Comparison of ENCODE assay signal across 9 cellular contexts in genomic region chr16:3690991-3691720, GRCh38. TPM values are rescaled to one million over a fixed set of nuclear protein-coding genes. Genes with fewer than 3 reads are reported as not detected.
DNase-seq lines count a peak whose midpoint lies in the region; ATAC-seq and TF ChIP-seq lines count a peak whose summit lies in the region.
"Had no signal": no experiment of that assay in that cellular context is flagged by ENCODE, and none has a peak within 500 bp of the region (broad histone marks: within the 10 kb centered on the region; RNA-seq: fewer than 3 reads in every experiment).

No MANE protein-coding gene starts in this region.

- no peak overlapping the region for H3K27ac Mint-ChIP-seq in activated CD8-positive, alpha-beta T cell treated with anti-CD3 and anti-CD28 coated beads for 36 hours

- H3K79me2 ChIP-seq in MM.1S (ENCODE audit: low read length): peaks cover 15% of the 10 kb centered on the region

- peak; percentile 21 for ATAC-seq in activated CD8-positive, alpha-beta T cell treated with anti-CD3 and anti-CD28 coated beads for 36 hours
- ATAC-seq in heart right ventricle (peak in 4 of 8 donors; percentile 11 to 19 (median 14)), GM18873 (IDR thresholded peaks at IDR 0.05; ENCODE audit: low FRiP score, unreplicated experiment) (no peak), GM19397 (IDR thresholded peaks at IDR 0.05; ENCODE audit: unreplicated experiment) (no peak)

- H3K9me3 ChIP-seq in heart right ventricle: no peaks in the 10 kb centered on the region
- H3K9me3 ChIP-seq in skeletal muscle tissue (ENCODE audit: control insufficient read depth in 3 of 3, low read length in 3 of 3): no peaks in the 10 kb centered on the region
- no peaks in the 10 kb centered on the region for H3K9me3 ChIP-seq in MM.1S (replicated peaks; ENCODE audit: insufficient read depth, low read length)

- peaks cover 45% of the 10 kb centered on the region for H3K36me3 Mint-ChIP-seq in activated CD8-positive, alpha-beta T cell treated with anti-CD3 and anti-CD28 coated beads for 36 hours (ENCODE audit: low read depth)

- H3F3A ChIP-seq in MM.1S (ENCODE audit: insufficient read depth, low read length): no peaks in the 10 kb centered on the region

- H3K27me3 ChIP-seq in heart right ventricle: no peaks in the 10 kb centered on the region
- H3K27me3 ChIP-seq in skeletal muscle tissue (ENCODE audit: control insufficient read depth in 3 of 3, insufficient read depth in 3 of 3, low read length in 3 of 3): no peaks in the 10 kb centered on the region
- no peaks in the 10 kb centered on the region for H3K27me3 ChIP-seq in MM.1S (replicated peaks; ENCODE audit: insufficient read depth, low read length)

- DNase-seq in GM04503 (ENCODE audit: low read depth): peak; percentile 24
- peak; percentile 16 for DNase-seq in activated CD8-positive, alpha-beta T cell treated with anti-CD3 and anti-CD28 coated beads for 36 hours
- DNase-seq in heart right ventricle: no peak
- no peak for DNase-seq in MM.1S
- DNase-seq in NCI-H69 (lab: John Stamatoyannopoulos, UW): no peak

- H3K27me3 Mint-ChIP-seq in activated CD8-positive, alpha-beta T cell treated with anti-CD3 and anti-CD28 coated beads for 36 hours: no peaks in the 10 kb centered on the region
- H3K27me3 Mint-ChIP-seq: activated CD4-positive, alpha-beta T cell treated with anti-CD3 and anti-CD28 coated beads, Interleukin-2, amount 10 ng/mL, durations not matched to agents 7 days and 5 days had no signal

- H3K4me2 ChIP-seq in MM.1S (ENCODE audit: low read depth, low read length): no peak overlapping the region

- TF ChIP-seq CTCF in activated CD8-positive, alpha-beta T cell treated with anti-CD3 and anti-CD28 coated beads for 36 hours (IDR thresholded peaks at IDR 0.05): peak; percentile 4
- TF ChIP-seq CTCF in heart right ventricle (IDR thresholded peaks at IDR 0.05) (no peak), MM.1S (IDR thresholded peaks at IDR 0.05; ENCODE audit: low read length) (no peak)

- intact Hi-C loops in activated CD8-positive, alpha-beta T cell treated with anti-CD3 and anti-CD28 coated beads for 36 hours (cut with micrococcal nuclease): loop anchor here (10.0 kb wide), 1 partner anchor 184 kb away; no protein-coding TSS in a partner anchor
- intact Hi-C loops in heart right ventricle (cut with DNase I): loop anchor here in 9 of 10 donors (1.0 to 10.0 kb wide), 5 partner anchors 184 to 190 kb away; partner anchors contain the start of gene CREBBP (in 3 of the 9)

- peaks cover 18% of the 10 kb centered on the region for H3K4me1 Mint-ChIP-seq in activated CD8-positive, alpha-beta T cell treated with anti-CD3 and anti-CD28 coated beads for 36 hours (ENCODE audit: low read depth)

- 81 to 84% methylated on average over 19 of the region's 19 CpGs for WGBS in heart right ventricle, 2 donors

- no peaks in the 10 kb centered on the region for H3K9me3 Mint-ChIP-seq in activated CD8-positive, alpha-beta T cell treated with anti-CD3 and anti-CD28 coated beads for 36 hours
- H3K9me3 Mint-ChIP-seq: activated CD4-positive, alpha-beta T cell treated with anti-CD3 and anti-CD28 coated beads, Interleukin-2, amount 10 ng/mL, durations not matched to agents 7 days and 5 days had no signal

- H3K27ac ChIP-seq in heart right ventricle (peak overlapping the region in 7 of 10 donors; percentile 7 to 64 (median 53)), skeletal muscle tissue (ENCODE audit: low read depth, low read length) (peak overlapping the region; percentile 58), MM.1S (ENCODE audit: low read length) (no peak overlapping the region)

- H3K9me2 ChIP-seq in MM.1S (replicated peaks; ENCODE audit: insufficient read depth, low read length): no peaks in the 10 kb centered on the region

- no peak overlapping the region for H2AFZ ChIP-seq in MM.1S (ENCODE audit: low read length)

- peak overlapping the region in 8 of 10 donors; percentile 18 to 51 (median 43) for H3K4me3 ChIP-seq in heart right ventricle
- H3K4me3 ChIP-seq in skeletal muscle tissue (ENCODE audit: low read length in 3 of 3): peak overlapping the region; percentile 72 to 89 (median 83)
- H3K4me3 ChIP-seq in MM.1S (ENCODE audit: low read length): no peak overlapping the region

- H3K4me3 Mint-ChIP-seq in activated CD8-positive, alpha-beta T cell treated with anti-CD3 and anti-CD28 coated beads for 36 hours: no peak overlapping the region
- H3K4me3 Mint-ChIP-seq: activated CD4-positive, alpha-beta T cell treated with anti-CD3 and anti-CD28 coated beads, Interleukin-2, amount 10 ng/mL, durations not matched to agents 7 days and 5 days had no signal

- H3K4me1 ChIP-seq in heart right ventricle: peaks cover 4 to 30% (median 17%) of the 10 kb centered on the region in 9 donors
- peaks cover 25 to 47% (median 30%) of the 10 kb centered on the region in 3 donors for H3K4me1 ChIP-seq in skeletal muscle tissue (ENCODE audit: control insufficient read depth in 3 of 3, insufficient read depth in 3 of 3, low read length in 3 of 3)
- no peaks in the 10 kb centered on the region for H3K4me1 ChIP-seq in MM.1S (ENCODE audit: low read length)

- peaks cover 0 to 33% (median 5%) of the 10 kb centered on the region in 9 donors for H3K36me3 ChIP-seq in heart right ventricle
- peaks cover 9 to 15% (median 9%) of the 10 kb centered on the region in 3 donors for H3K36me3 ChIP-seq in skeletal muscle tissue (ENCODE audit: control insufficient read depth in 3 of 3, insufficient read depth in 3 of 3, low read length in 3 of 3)
- no peaks in the 10 kb centered on the region for H3K36me3 ChIP-seq in MM.1S (replicated peaks; ENCODE audit: insufficient read depth, low read length)

- CTCF ChIA-PET in activated CD8-positive, alpha-beta T cell treated with anti-CD3 and anti-CD28 coated beads for 36 hours (lab: Charles Lee): interaction anchor here (0.6 to 2.0 kb wide), 9 partner anchors 8 to 247 kb away, joined by 3 to 18 read pairs (median 5); no protein-coding TSS in a partner anchor

- peak overlapping the region; percentile 57 to 90 (median 82) for H3K9ac ChIP-seq in skeletal muscle tissue (ENCODE audit: low read depth in 1 of 3, low read length in 3 of 3)
- H3K9ac ChIP-seq in MM.1S (ENCODE audit: low read length): no peak overlapping the region

- POLR2A ChIA-PET in activated CD8-positive, alpha-beta T cell treated with anti-CD3 and anti-CD28 coated beads for 36 hours (lab: Charles Lee): interaction anchor here (0.7 to 1.6 kb wide), 4 partner anchors 10 to 189 kb away, joined by 3 to 6 read pairs (median 4); partner anchors contain the start of genes CREBBP and TRAP1

- H4K20me1 ChIP-seq in MM.1S (ENCODE audit: insufficient read depth, low read length): no peaks in the 10 kb centered on the region

RNA-seq across cellular contexts. Expression of gene TRAP1, which starts 26.2 kb away (rescaled TPM):
- total RNA-seq in activated CD8-positive, alpha-beta T cell treated with anti-CD3 and anti-CD28 coated beads for 36 hours: 100 to 1,000 TPM; 343 to 379 TPM
- total RNA-seq in heart right ventricle: 100 to 1,000 TPM in 9 of 10 donors, 10 to 100 TPM in 1; 89.3 to 148 (median 128) TPM
- polyA plus RNA-seq in heart right ventricle: 100 to 1,000 TPM in 1 of 2 donors, 10 to 100 TPM in 1; 57.3 to 108 TPM
- 115 TPM for total RNA-seq in skeletal muscle tissue

RNA-seq across cellular contexts. Expression of gene DNASE1, which starts 36.7 kb away (rescaled TPM):
- 10 to 100 TPM; 11.8 to 12.1 TPM for total RNA-seq in activated CD8-positive, alpha-beta T cell treated with anti-CD3 and anti-CD28 coated beads for 36 hours
- 10 to 100 TPM in 1 of 10 donors, 1 to 10 TPM in 9; 3.4 to 10.5 (median 7.4) TPM for total RNA-seq in heart right ventricle
- 10 to 100 TPM in 1 of 2 donors, 1 to 10 TPM in 1; 3.3 to 15.9 TPM for polyA plus RNA-seq in heart right ventricle
- total RNA-seq in skeletal muscle tissue: 15.1 TPM

Comparison
In these comparisons a context has a peak if more than half of its experiments do, and no peak if none do; other contexts are left out.
1. DNase-seq: peak in GM04503 (single experiment) and activated CD8-positive, alpha-beta T cell treated with anti-CD3 and anti-CD28 coated beads for 36 hours (single experiment); none in heart right ventricle (0 of 2), MM.1S (single experiment) and NCI-H69 (single experiment).